In genomic region chr13:19601749-19602725, GRCh38 we compare ENCODE assay signal across 1 cellular context.
TF ChIP-seq lines count a peak whose summit lies in the region.

No MANE protein-coding gene starts in this region.

TF ChIP-seq in HepG2, 621 proteins besides CTCF, POLR2A, EP300 and RAD21 (continued from another document and continues in another):
- TF ChIP-seq E2F5 (CRISPR knock-in tag; conservative IDR thresholded peaks at IDR 0.05) (peak; percentile 89), ZNF724P (CRISPR knock-in tag; IDR thresholded peaks at IDR 0.05; ENCODE audit: borderline replicate concordance) (peak; percentile 73; the same call in 1 of the 2 replicates), PATZ1 (CRISPR knock-in tag; IDR thresholded peaks at IDR 0.05) (0 out of 2 replicates have a peak, but pooled peaks have one; percentile 25), ZNF160 (CRISPR knock-in tag; IDR thresholded peaks at IDR 0.05) (peak; percentile 67; the same call in 1 of the 2 replicates), RBFOX2 (IDR thresholded peaks at IDR 0.05; ENCODE audit: low read depth, low read length) (peak; percentile 96), NR2C2 (CRISPR knock-in tag; IDR thresholded peaks at IDR 0.05; ENCODE audit: borderline replicate concordance) (peak; percentile 79), ZNF816 (CRISPR knock-in tag; IDR thresholded peaks at IDR 0.05; ENCODE audit: borderline replicate concordance) (peak; percentile 73), DMAP1 (CRISPR knock-in tag; IDR thresholded peaks at IDR 0.05) (peak; percentile 74), ZNF782 (CRISPR knock-in tag; IDR thresholded peaks at IDR 0.05; ENCODE audit: borderline replicate concordance) (peak; percentile 9; the same call in 1 of the 2 replicates), ZNF720 (CRISPR knock-in tag; IDR thresholded peaks at IDR 0.05) (no peak), ZNF281 (CRISPR knock-in tag; IDR thresholded peaks at IDR 0.05; ENCODE audit: borderline replicate concordance) (no peak), ZBTB43 (CRISPR knock-in tag; conservative IDR thresholded peaks at IDR 0.05) (peak; percentile 24; the same call in 1 of the 2 replicates), NRL (CRISPR knock-in tag; IDR thresholded peaks at IDR 0.05; ENCODE audit: borderline replicate concordance) (no peak), ZNF143 (CRISPR knock-in tag; IDR thresholded peaks at IDR 0.05) (no peak; the same call in 1 of the 2 replicates), ZNF687 (CRISPR knock-in tag; IDR thresholded peaks at IDR 0.05) (peak; percentile 94), ZNF138 (CRISPR knock-in tag; IDR thresholded peaks at IDR 0.05; ENCODE audit: low read depth) (peak; percentile 74; the same call in 1 of the 2 replicates), NCOA2 (CRISPR knock-in tag; IDR thresholded peaks at IDR 0.05) (no peak), KAT7 (CRISPR knock-in tag; IDR thresholded peaks at IDR 0.05; ENCODE audit: borderline replicate concordance) (peak; percentile 63; the same call in 1 of the 2 replicates), ZNF552 (CRISPR knock-in tag; IDR thresholded peaks at IDR 0.05; ENCODE audit: borderline replicate concordance) (0 out of 2 replicates have a peak, but pooled peaks have one; percentile 34), THRA (CRISPR knock-in tag; IDR thresholded peaks at IDR 0.05; ENCODE audit: borderline replicate concordance) (0 out of 2 replicates have a peak, but pooled peaks have one; percentile 9), ZNF230 (CRISPR knock-in tag; IDR thresholded peaks at IDR 0.05) (0 out of 2 replicates have a peak, but pooled peaks have one; percentile 86), ZBED4 (CRISPR knock-in tag; IDR thresholded peaks at IDR 0.05; ENCODE audit: borderline replicate concordance) (no peak), HNRNPK (IDR thresholded peaks at IDR 0.05; ENCODE audit: low read depth, low read length, poor library complexity, severe bottlenecking) (peak; percentile 63), FOSL1 (CRISPR knock-in tag; IDR thresholded peaks at IDR 0.05; ENCODE audit: borderline replicate concordance) (no peak), E2F1 (CRISPR knock-in tag; IDR thresholded peaks at IDR 0.05) (peak; percentile 68; the same call in 1 of the 2 replicates), ERF (CRISPR knock-in tag; IDR thresholded peaks at IDR 0.05) (0 out of 2 replicates have a peak, but pooled peaks have one; percentile 14), FOXO1 (CRISPR knock-in tag; IDR thresholded peaks at IDR 0.05) (peak; percentile 22; the same call in 1 of the 2 replicates), ZNF768 (CRISPR knock-in tag; IDR thresholded peaks at IDR 0.05) (peak; percentile 66; the same call in 1 of the 2 replicates), ZNF547 (CRISPR knock-in tag; IDR thresholded peaks at IDR 0.05) (peak; percentile 84), ZNF777 (CRISPR knock-in tag; IDR thresholded peaks at IDR 0.05) (peak; percentile 82), ZNF670 (CRISPR knock-in tag; IDR thresholded peaks at IDR 0.05; ENCODE audit: borderline replicate concordance) (peak; percentile 53; the same call in 1 of the 2 replicates), RBM39 (IDR thresholded peaks at IDR 0.05; ENCODE audit: low read depth, low read length, poor library complexity, severe bottlenecking) (peak; percentile 48), ZNF800 (CRISPR knock-in tag; IDR thresholded peaks at IDR 0.05) (peak; percentile 52; the same call in 1 of the 2 replicates), GATAD2A (CRISPR knock-in tag; IDR thresholded peaks at IDR 0.05) (0 out of 2 replicates have a peak, but pooled peaks have one; percentile 24), ZNF232 (CRISPR knock-in tag; IDR thresholded peaks at IDR 0.05; ENCODE audit: borderline replicate concordance) (no peak), SRSF9 (IDR thresholded peaks at IDR 0.05; ENCODE audit: borderline replicate concordance, insufficient read depth, low read depth, low read length, poor library complexity, severe bottlenecking) (no peak)
